Comparison of ENCODE assay signal across 11 cellular contexts in the genomic region with DNA sequence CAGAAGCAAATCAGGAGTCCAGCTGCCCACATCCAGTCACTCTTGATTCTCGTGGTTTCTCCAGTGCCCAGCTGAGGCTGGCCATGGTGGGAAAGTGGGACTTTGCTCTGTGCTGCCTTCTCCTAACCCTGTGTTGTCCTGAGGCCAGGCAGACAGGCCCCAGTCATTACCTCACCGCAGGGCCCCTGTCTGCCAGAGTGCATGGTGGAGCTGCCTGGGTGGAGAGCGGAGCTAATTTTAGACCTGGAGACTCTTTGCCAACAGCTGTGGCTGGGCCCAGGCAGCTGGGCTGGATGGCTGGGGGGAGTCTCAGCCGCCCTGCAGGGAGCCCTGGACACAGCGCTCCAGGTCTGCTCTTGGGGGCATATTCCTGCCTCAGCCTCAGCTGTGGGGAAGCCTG.
A peak's percentile ranks its signal among the peaks of the same experiment; 100 is the strongest.
DNase-seq lines count a peak whose midpoint lies in the region; ATAC-seq and TF ChIP-seq lines count a peak whose summit lies in the region.
"Had no signal": no experiment of that assay in that cellular context is flagged by ENCODE, and none has a peak within 500 bp of the region (broad histone marks: within the 10 kb centered on the region; RNA-seq: fewer than 3 reads in every experiment).

No MANE protein-coding gene starts in this region.

- no peak for TF ChIP-seq CTCF in fibroblast of mammary gland (conservative IDR thresholded peaks at IDR 0.05; ENCODE audit: control insufficient read depth, insufficient read depth, low read depth, low read length)
- no peak for TF ChIP-seq CTCF in parathyroid adenoma (IDR thresholded peaks at IDR 0.05)

- no peaks in the 10 kb centered on the region for H3K36me3 ChIP-seq in parathyroid adenoma (ENCODE audit: control insufficient read depth, insufficient read depth, low read length)

- H3K79me2 ChIP-seq in parathyroid adenoma: no peaks in the 10 kb centered on the region

- no peak overlapping the region for H3K9ac ChIP-seq in parathyroid adenoma

- no peaks in the 10 kb centered on the region for H3K9me3 ChIP-seq in parathyroid adenoma (ENCODE audit: control insufficient read depth, low read length)
- H3K9me3 ChIP-seq: Caco-2 had no signal

- DNase-seq in DMS 273 treated with DMSO at 0.1 percent for 48 hours (lab: John Stamatoyannopoulos, UW) (peak; percentile 36), NCI-H1694 treated with DMSO at 0.1 percent for 48 hours (lab: John Stamatoyannopoulos, UW) (peak; percentile 19), fibroblast of mammary gland (ENCODE audit: low read depth) (peak; percentile 11), NCI-H2107 treated with DMSO at 0.1 percent for 48 hours (lab: John Stamatoyannopoulos, UW; ENCODE audit: unreplicated experiment) (no peak), 8988T (no peak)
- DNase-seq: T-helper 2 cell had no signal

- H3K27ac ChIP-seq in parathyroid adenoma: no peak overlapping the region

- ATAC-seq in GM21825 (IDR thresholded peaks at IDR 0.05; ENCODE audit: unreplicated experiment) (no peak), GM18511 (IDR thresholded peaks at IDR 0.05; ENCODE audit: unreplicated experiment) (no peak)
- ATAC-seq: HCT116 had no signal

- H3K27me3 ChIP-seq in parathyroid adenoma (ENCODE audit: control insufficient read depth, insufficient read depth, low read length): no peaks in the 10 kb centered on the region

- no peak overlapping the region for H2AFZ ChIP-seq in parathyroid adenoma

- H3K4me2 ChIP-seq in parathyroid adenoma (ENCODE audit: low read length): peak overlapping the region; percentile 33

- H3K4me1 ChIP-seq in parathyroid adenoma: peaks cover 15% of the 10 kb centered on the region
- H3K4me1 ChIP-seq: Caco-2 had no signal

- H3K4me3 ChIP-seq in fibroblast of mammary gland (ENCODE audit: control insufficient read depth, low read depth, low read length) (no peak overlapping the region), parathyroid adenoma (ENCODE audit: low read depth, low read length) (peak overlapping the region; percentile 19)

Comparison
In these comparisons a context has a peak if more than half of its experiments do, and no peak if none do; other contexts are left out.
1. DNase-seq: peak in DMS 273 treated with DMSO at 0.1 percent for 48 hours (single experiment), NCI-H1694 treated with DMSO at 0.1 percent for 48 hours (single experiment) and fibroblast of mammary gland (single experiment); none in NCI-H2107 treated with DMSO at 0.1 percent for 48 hours (single experiment) and 8988T (single experiment).